5 cellular contexts compared by ENCODE assay signal in genomic region chr6:40972190-40972589, GRCh38.
"Had no signal": no experiment of that assay in that cellular context is flagged by ENCODE, and none has a peak within 500 bp of the region (broad histone marks: within the 10 kb centered on the region; RNA-seq: fewer than 3 reads in every experiment).

No MANE protein-coding gene starts in this region.

- H3K4me2 ChIP-seq: KMS-11 had no signal

- H3K9ac ChIP-seq: KMS-11 had no signal

- H3K27ac ChIP-seq: HL-60, KMS-11 had no signal

- DNase-seq: IMR-90, KBM-7, KG1 had no signal
